In genomic region chr19:19732579-19733501, GRCh38 we compare ENCODE assay signal across 1 cellular context.
TF ChIP-seq lines count a peak whose summit lies in the region.

TSS of gene ZNF14 (minus strand) at chr19:19733112. CDS start at chr19:19732958, 154 bp downstream.

TF ChIP-seq in HepG2, 621 proteins besides CTCF, POLR2A, EP300 and RAD21 (continued from another document and continues in another):
- TF ChIP-seq RFX5 (IDR thresholded peaks at IDR 0.05; ENCODE audit: low read depth, low read length) (no peak), XBP1 (CRISPR knock-in tag; IDR thresholded peaks at IDR 0.05) (no peak), ZNF367 (CRISPR knock-in tag; IDR thresholded peaks at IDR 0.05; ENCODE audit: borderline replicate concordance) (no peak), NFE2 (CRISPR knock-in tag; IDR thresholded peaks at IDR 0.05) (no peak), ZNF354B (CRISPR knock-in tag; IDR thresholded peaks at IDR 0.05) (no peak), ZNF142 (CRISPR knock-in tag; IDR thresholded peaks at IDR 0.05) (no peak), TFDP1 (CRISPR knock-in tag; IDR thresholded peaks at IDR 0.05; ENCODE audit: borderline replicate concordance) (0 out of 2 replicates have a peak, but pooled peaks have one; percentile 19), ZNF451 (CRISPR knock-in tag; IDR thresholded peaks at IDR 0.05) (0 out of 2 replicates have a peak, but pooled peaks have one; percentile 44), THRA (CRISPR knock-in tag; IDR thresholded peaks at IDR 0.05; ENCODE audit: borderline replicate concordance) (no peak), KDM1A (CRISPR knock-in tag; IDR thresholded peaks at IDR 0.05) (no peak), U2AF1 (optimal IDR thresholded peaks at IDR 0.05; ENCODE audit: low read depth, low read length) (no peak), ZBTB33 (CRISPR knock-in tag; IDR thresholded peaks at IDR 0.05) (no peak), NPAS2 (CRISPR knock-in tag; IDR thresholded peaks at IDR 0.05; ENCODE audit: borderline replicate concordance) (no peak), MTERF4 (CRISPR knock-in tag; IDR thresholded peaks at IDR 0.05) (no peak), ZNF883 (CRISPR knock-in tag; IDR thresholded peaks at IDR 0.05; ENCODE audit: not compliant biosample characterization) (peak; percentile 92), SNAI1 (CRISPR knock-in tag; IDR thresholded peaks at IDR 0.05; ENCODE audit: borderline replicate concordance) (0 out of 2 replicates have a peak, but pooled peaks have one; percentile 53), HMGA1 (CRISPR knock-in tag; conservative IDR thresholded peaks at IDR 0.05) (no peak), HOXD1 (CRISPR knock-in tag; IDR thresholded peaks at IDR 0.05) (peak; percentile 33; the same call in 1 of the 2 replicates), CSRNP1 (CRISPR knock-in tag; IDR thresholded peaks at IDR 0.05) (no peak), TFE3 (CRISPR knock-in tag; IDR thresholded peaks at IDR 0.05) (peak; percentile 27; the same call in 1 of the 2 replicates), GTF2F1 (IDR thresholded peaks at IDR 0.05; ENCODE audit: low read length) (no peak), RNF2 (conservative IDR thresholded peaks at IDR 0.05; ENCODE audit: low read depth) (peak; percentile 47; the same call in 1 of the 2 replicates), FOXK2 (IDR thresholded peaks at IDR 0.05) (no peak), DZIP1 (CRISPR knock-in tag; IDR thresholded peaks at IDR 0.05) (peak; percentile 62; the same call in 1 of the 2 replicates), ATF1 (CRISPR knock-in tag; IDR thresholded peaks at IDR 0.05) (no peak), SIN3B (IDR thresholded peaks at IDR 0.05; ENCODE audit: low read length) (peak; percentile 19; the same call in 1 of the 2 replicates), FOXO4 (CRISPR knock-in tag; conservative IDR thresholded peaks at IDR 0.05) (no peak), ZNF292 (CRISPR knock-in tag; IDR thresholded peaks at IDR 0.05; ENCODE audit: borderline replicate concordance, low read depth) (no peak), ZNF34 (CRISPR knock-in tag; IDR thresholded peaks at IDR 0.05; ENCODE audit: borderline replicate concordance) (no peak), LCORL (IDR thresholded peaks at IDR 0.05) (no peak), LCORL (CRISPR knock-in tag; IDR thresholded peaks at IDR 0.05) (0 out of 2 replicates have a peak, but pooled peaks have one; percentile 43), RARG (CRISPR knock-in tag; IDR thresholded peaks at IDR 0.05; ENCODE audit: low read depth) (no peak), ZNF580 (CRISPR knock-in tag; IDR thresholded peaks at IDR 0.05; ENCODE audit: borderline replicate concordance, low read depth) (no peak), SUZ12 (IDR thresholded peaks at IDR 0.05; ENCODE audit: low read depth, low read length) (no peak), ZNF362 (CRISPR knock-in tag; IDR thresholded peaks at IDR 0.05; ENCODE audit: borderline replicate concordance) (peak; percentile 2; the same call in 1 of the 2 replicates)
